ENCODE assay signal across 1 cellular context in genomic region chr18:22962004-22962403, GRCh38.
TF ChIP-seq lines count a peak whose summit lies in the region.

No MANE protein-coding gene starts in this region.

TF ChIP-seq in HEK293, 187 proteins besides CTCF, POLR2A, EP300 and RAD21 (continued from another document):
- TF ChIP-seq ZXDB (tag by site-specific recombination; IDR thresholded peaks at IDR 0.05) = no peak
